In genomic region chr13:109145631-109146030, GRCh38 we compare ENCODE assay signal across 8 cellular contexts.
DNase-seq lines count a peak whose midpoint lies in the region; ATAC-seq, FAIRE-seq and TF ChIP-seq lines count a peak whose summit lies in the region.

No MANE protein-coding gene starts in this region.

- no peaks in the 10 kb centered on the region for H4K20me1 ChIP-seq in OCI-LY7 (ENCODE audit: insufficient read depth, low read length)

- FAIRE-seq in endometrium (lab: Jason Lieb, UNC) = peak; percentile 95

- H3K9me2 ChIP-seq in OCI-LY7 (ENCODE audit: insufficient read depth, low read length) = no peaks in the 10 kb centered on the region

- peak; percentile 11 for DNase-seq in activated CD4-positive, alpha-beta T cell treated with anti-CD3 and anti-CD28 coated beads for 48 hours
- no peak for DNase-seq in activated CD4-positive, alpha-beta T cell treated with anti-CD3 and anti-CD28 coated beads for 4 hours
- DNase-seq in HK-2 (ENCODE audit: unreplicated experiment) (peak; percentile 6), OCI-LY7 (ENCODE audit: low spot score) (peak; percentile 50), midbrain (lab: John Stamatoyannopoulos, UW) (peak; percentile 63)
- DNase-seq in activated CD4-positive, CD25-positive, alpha-beta regulatory T cell treated with anti-CD3 and anti-CD28 coated beads, Interleukin-2, amount 50 U/mL, for 72 hours = no peak

- no peaks in the 10 kb centered on the region for H3K9me3 ChIP-seq in OCI-LY7 (ENCODE audit: low read length)

- no peaks in the 10 kb centered on the region for H3K36me3 ChIP-seq in OCI-LY7 (ENCODE audit: insufficient read depth, low read length)

- H3K4me1 ChIP-seq in OCI-LY7 (ENCODE audit: insufficient read depth, low read length, poor library complexity, severe bottlenecking) = no peaks in the 10 kb centered on the region

- intact Hi-C loops in OCI-LY7 (cut with micrococcal nuclease; ENCODE audit: unreplicated experiment) = loop anchor here (10.0 kb wide), 1 partner anchor 329 kb away; no protein-coding TSS in a partner anchor

- no peaks in the 10 kb centered on the region for H3K79me2 ChIP-seq in OCI-LY7 (ENCODE audit: insufficient read depth, low read depth, low read length)

- POLR2A ChIA-PET in OCI-LY7 (lab: Charles Lee) = interaction anchor here (0.6 to 0.8 kb wide), 2 partner anchors 9 to 11 kb away, joined by 3 to 6 read pairs; no protein-coding TSS in a partner anchor

- ATAC-seq in GM21526 (IDR thresholded peaks at IDR 0.05; ENCODE audit: low FRiP score, unreplicated experiment) = peak; percentile 91

- TF ChIP-seq CTCF in OCI-LY7 (conservative IDR thresholded peaks at IDR 0.05; ENCODE audit: low read length) = peak; percentile 82

- CTCF ChIA-PET in OCI-LY7 (lab: Charles Lee; ENCODE audit: unreplicated experiment) = no interaction called here

- H3K4me3 ChIP-seq in OCI-LY7 (ENCODE audit: low read depth, low read length, poor library complexity, severe bottlenecking) = no peak overlapping the region

- H3K4me2 ChIP-seq in OCI-LY7 (ENCODE audit: low read length) = no peak overlapping the region

- H2AFZ ChIP-seq in OCI-LY7 (ENCODE audit: low read length) = no peak overlapping the region

- no peak overlapping the region for H3K27ac ChIP-seq in OCI-LY7 (ENCODE audit: low read depth, low read length, poor library complexity, severe bottlenecking)

- no TSS peak for BruUV-seq in OCI-LY7 (replicated peaks; lab: Mats Ljungman, UMichigan)

Comparison
In these comparisons a context has a peak if more than half of its experiments do, and no peak if none do; other contexts are left out.
1. DNase-seq: peak in activated CD4-positive, alpha-beta T cell treated with anti-CD3 and anti-CD28 coated beads for 48 hours (single experiment), HK-2 (single experiment), OCI-LY7 (single experiment) and midbrain (single experiment); none in activated CD4-positive, alpha-beta T cell treated with anti-CD3 and anti-CD28 coated beads for 4 hours (0 of 2) and activated CD4-positive, CD25-positive, alpha-beta regulatory T cell treated with anti-CD3 and anti-CD28 coated beads, Interleukin-2, amount 50 U/mL, for 72 hours (single experiment).